Comparison of ENCODE assay signal across 19 cellular contexts in the genomic region with DNA sequence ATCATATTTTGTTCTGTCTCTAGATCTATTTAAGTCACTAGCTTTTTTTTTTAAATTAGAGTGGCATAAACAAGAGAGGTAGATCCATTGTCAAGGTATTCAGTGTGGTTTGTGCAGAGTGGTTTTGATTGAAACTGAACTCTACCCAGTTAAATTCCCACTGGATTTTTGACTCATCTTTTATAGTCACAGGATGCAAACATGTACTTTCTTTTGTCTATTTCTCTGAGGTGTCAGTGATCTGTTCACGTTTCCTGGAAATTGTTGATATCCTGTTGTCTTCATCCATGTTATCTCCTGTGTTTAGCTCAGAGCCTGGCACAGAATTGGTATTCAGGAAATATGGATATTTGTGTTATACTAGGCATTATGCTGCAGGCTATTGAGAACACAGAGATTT.
DNase-seq lines count a peak whose midpoint lies in the region; ATAC-seq, FAIRE-seq and TF ChIP-seq lines count a peak whose summit lies in the region.
"Had no signal": no experiment of that assay in that cellular context is flagged by ENCODE, and none has a peak within 500 bp of the region (broad histone marks: within the 10 kb centered on the region; RNA-seq: fewer than 3 reads in every experiment).

No MANE protein-coding gene starts in this region.

- H4K8ac ChIP-seq in IMR-90 (ENCODE audit: low read depth in 2 of 2, low read length in 2 of 2), result no peak overlapping the region

- H3K9ac ChIP-seq in IMR-90 (ENCODE audit: low read depth, low read length), result no peak overlapping the region

- H3K27me3 Mint-ChIP-seq in T-helper 17 cell, result no peaks in the 10 kb centered on the region
- H3K27me3 Mint-ChIP-seq: CD4-positive, alpha-beta memory T cell had no signal

- peak overlapping the region; percentile 20 for H2BK5ac ChIP-seq in IMR-90 (ENCODE audit: low read depth, low read length, poor library complexity, severe bottlenecking)

- no peak overlapping the region for H3K23ac ChIP-seq in IMR-90 (ENCODE audit: low read depth, low read length)

- no TSS peak for BruUV-seq in IMR-90 (replicated peaks; lab: Mats Ljungman, UMichigan)

- CTCF ChIA-PET in IMR-90 (lab: Yijun Ruan, JAX), result no interaction called here

- 0 out of 2 replicates have a peak overlapping the region, but pooled peaks have one; percentile 8 for H2BK20ac ChIP-seq in IMR-90 (ENCODE audit: low read depth, low read length)

- H3K56ac ChIP-seq in IMR-90 (ENCODE audit: extremely low read depth, insufficient read depth, low read length), result no peak overlapping the region; the same call in 1 of the 2 replicates

- DNase-seq in H54 (ENCODE audit: insufficient read length, low spot score) (no peak), IMR-90 (peak; percentile 2), T-helper 17 cell (no peak), foreskin keratinocyte (peak in 1 of 2 donors; percentile 52), SIG-M5 treated with dmso at 0.1 percent for 504 hours (lab: John Stamatoyannopoulos, UW; ENCODE audit: unreplicated experiment) (no peak), AML-193 (lab: John Stamatoyannopoulos, UW) (no peak)
- DNase-seq: BE2C; Calu3; CD4-positive, alpha-beta memory T cell; GOT3; NCI-H1436 treated with DMSO at 0.1 percent for 48 hours; NCI-H2029 treated with DMSO at 0.1 percent for 48 hours; NCI-H446; NCI-H748 treated with DMSO at 0.1 percent for 48 hours; SJCRH30 had no signal

- in situ Hi-C loops in IMR-90 (cut with MboI; ENCODE audit: low sequenced_read_pairs), result no loop called here

- H3K27ac ChIP-seq in IMR-90 (ENCODE audit: insufficient read depth, low read length) (no peak overlapping the region), foreskin keratinocyte (peak overlapping the region; percentile 50)
- H3K27ac ChIP-seq: RWPE1, SJCRH30 had no signal

- no peak for TF ChIP-seq RAD21 in IMR-90 (IDR thresholded peaks at IDR 0.05; ENCODE audit: low read length)

- no peak overlapping the region for H3K4me2 ChIP-seq in IMR-90 (ENCODE audit: low read depth, low read length)

- peak overlapping the region; percentile 60; the same call in 1 of the 2 replicates for H4K91ac ChIP-seq in IMR-90 (ENCODE audit: insufficient read depth, low read depth, low read length)

- peaks cover 14% of the 10 kb centered on the region; the same call in 1 of the 2 replicates for H3K4me1 ChIP-seq in IMR-90 (ENCODE audit: control insufficient read depth, insufficient read depth, low read length)
- peaks cover 35% of the 10 kb centered on the region for H3K4me1 ChIP-seq in foreskin keratinocyte
- H3K4me1 ChIP-seq: BE2C, SJCRH30 had no signal

- H3K79me1 ChIP-seq in IMR-90 (ENCODE audit: low read depth in 1 of 2, low read length in 2 of 2), result peaks cover 3 to 33% of the 10 kb centered on the region in 2 experiments; a peak in 3 of 4 replicates

- no peak for ATAC-seq in IMR-90 (ENCODE audit: low read depth)
- no peak for ATAC-seq in T-helper 17 cell
- ATAC-seq in foreskin keratinocyte, result peak; percentile 72
- no peak for ATAC-seq in HG03378 (IDR thresholded peaks at IDR 0.05; ENCODE audit: unreplicated experiment)
- no peak for ATAC-seq in GM18868 (IDR thresholded peaks at IDR 0.05; ENCODE audit: unreplicated experiment)

- no peak overlapping the region for H3K4me3 ChIP-seq in IMR-90 (ENCODE audit: insufficient read depth, low read depth, low read length)
- H3K4me3 ChIP-seq: SJCRH30 had no signal

- TF ChIP-seq POLR2A in H54 (IDR thresholded peaks at IDR 0.05; ENCODE audit: low read depth, low read length) (no peak), IMR-90 (IDR thresholded peaks at IDR 0.05; ENCODE audit: low read depth, low read length) (no peak)

- peaks cover 2% of the 10 kb centered on the region for H3K9me1 ChIP-seq in IMR-90 (ENCODE audit: insufficient read depth, low read length)

- POLR2A ChIA-PET in IMR-90 (lab: Charles Lee; ENCODE audit: unreplicated experiment), result no interaction called here

- peak overlapping the region; percentile 37; the same call in 1 of the 2 replicates for H3K4ac ChIP-seq in IMR-90 (ENCODE audit: low read depth, low read length)

- dilution Hi-C loops in IMR-90 (cut with HindIII; ENCODE audit: low sequenced_read_pairs, unreplicated experiment), result no loop called here

- H3K27me3 ChIP-seq in IMR-90 (ENCODE audit: control insufficient read depth, insufficient read depth, low read length) (no peaks in the 10 kb centered on the region), foreskin keratinocyte (no peaks in the 10 kb centered on the region)
- H3K27me3 ChIP-seq: BE2C, SJCRH30 had no signal

- peak overlapping the region; percentile 79 for H3K14ac ChIP-seq in IMR-90 (replicated peaks; ENCODE audit: low read depth, low read length)

- no peaks in the 10 kb centered on the region; the same call in 1 of the 2 replicates for H4K20me1 ChIP-seq in IMR-90 (ENCODE audit: insufficient read depth, low read length)

- H3K36me3 ChIP-seq in IMR-90 (ENCODE audit: control insufficient read depth, insufficient read depth, low read length), result no peaks in the 10 kb centered on the region
- H3K36me3 ChIP-seq: BE2C had no signal

- H2BK15ac ChIP-seq in IMR-90 (ENCODE audit: low read depth, low read length), result no peak overlapping the region; the same call in 2 of the 3 replicates

- peak; percentile 97 for FAIRE-seq in H54 (lab: Jason Lieb, UNC)
- FAIRE-seq: HTR-8/SVneo had no signal

- H2AK5ac ChIP-seq in IMR-90 (ENCODE audit: low read depth, low read length), result peak overlapping the region; percentile 66; the same call in 1 of the 2 replicates

- H3K36me3 Mint-ChIP-seq in T-helper 17 cell (ENCODE audit: low read depth), result peaks cover 2% of the 10 kb centered on the region

- H2AK9ac ChIP-seq in IMR-90 (replicated peaks; ENCODE audit: low read depth, low read length, poor library complexity), result no peak overlapping the region

- H3K18ac ChIP-seq in IMR-90 (ENCODE audit: low read depth, low read length), result peak overlapping the region; percentile 7; the same call in 1 of the 2 replicates

- no peak overlapping the region for H3K4me3 Mint-ChIP-seq in T-helper 17 cell
- H3K4me3 Mint-ChIP-seq: CD4-positive, alpha-beta memory T cell had no signal

- H2BK120ac ChIP-seq in IMR-90 (ENCODE audit: low read depth, low read length), result peak overlapping the region; percentile 32; the same call in 1 of the 2 replicates

- H3K4me1 Mint-ChIP-seq in T-helper 17 cell, result peaks cover 6% of the 10 kb centered on the region

- H3K27ac Mint-ChIP-seq in T-helper 17 cell, result peak overlapping the region; percentile 29
- H3K27ac Mint-ChIP-seq: CD4-positive, alpha-beta memory T cell had no signal

- intact Hi-C loops in IMR-90 (cut with micrococcal nuclease), result no loop called here

- TF ChIP-seq CTCF in IMR-90 (conservative IDR thresholded peaks at IDR 0.05; ENCODE audit: low read depth, low read length) (no peak), foreskin keratinocyte (conservative IDR thresholded peaks at IDR 0.05) (no peak)

- H2AFZ ChIP-seq in IMR-90 (replicated peaks; ENCODE audit: low read length, poor library complexity), result no peak overlapping the region

- H3K9me3 ChIP-seq in IMR-90 (ENCODE audit: control insufficient read depth, insufficient read depth, low read length) (no peaks in the 10 kb centered on the region), T-helper 17 cell (ENCODE audit: control insufficient read depth, low read length, poor library complexity, severe bottlenecking) (no peaks in the 10 kb centered on the region)
- H3K9me3 ChIP-seq: BE2C had no signal

- no CpG with 5 or more reads among the region's 1 CpG for WGBS in IMR-90 (ENCODE audit: extremely low coverage in 2 of 2, insufficient read length in 1 of 2), 2 experiments

- H4K5ac ChIP-seq in IMR-90 (ENCODE audit: low read depth, low read length), result no peak overlapping the region

TF ChIP-seq in IMR-90, 13 proteins besides CTCF, POLR2A, EP300 and RAD21:
- TF ChIP-seq BHLHE40 (IDR thresholded peaks at IDR 0.05; ENCODE audit: low read depth, low read length), result no peak
- TF ChIP-seq MAZ (IDR thresholded peaks at IDR 0.05; ENCODE audit: borderline replicate concordance, low read depth, low read length), result no peak
- TF ChIP-seq CHD1 (IDR thresholded peaks at IDR 0.05; ENCODE audit: low read depth, low read length), result no peak
- no peak for TF ChIP-seq MAFK (IDR thresholded peaks at IDR 0.05; ENCODE audit: low read depth, low read length)
- no peak for TF ChIP-seq NFE2L2 (IDR thresholded peaks at IDR 0.05; ENCODE audit: low read depth, low read length)
